8 cellular contexts compared by ENCODE assay signal in genomic region chr3:16885948-16886683, GRCh38. TPM values are rescaled to one million over a fixed set of nuclear protein-coding genes. Genes with fewer than 3 reads are reported as not detected.
DNase-seq lines count a peak whose midpoint lies in the region; ATAC-seq and TF ChIP-seq lines count a peak whose summit lies in the region.

No MANE protein-coding gene starts in this region.

- H3K36me3 ChIP-seq in HUES64 (ENCODE audit: insufficient read depth, low read length) = no peaks in the 10 kb centered on the region
- no peaks in the 10 kb centered on the region for H3K36me3 ChIP-seq in upper lobe of right lung

- H3K27me3 ChIP-seq in HUES64 (ENCODE audit: insufficient read depth, low read length) (peaks cover 51% of the 10 kb centered on the region), upper lobe of right lung (no peaks in the 10 kb centered on the region)

- no peak overlapping the region for H3K9ac ChIP-seq in HUES64 (ENCODE audit: low read depth, low read length)

- H3K4me3 ChIP-seq in AG09309 (ENCODE audit: control insufficient read depth, low read depth, low read length) (peak overlapping the region; percentile 87), HUES64 (ENCODE audit: low read length) (peak overlapping the region; percentile 58), upper lobe of right lung (peak overlapping the region; percentile 87)

- no peak overlapping the region for H3K27ac ChIP-seq in HUES64 (ENCODE audit: low read depth, low read length)
- peak overlapping the region; percentile 85 for H3K27ac ChIP-seq in upper lobe of right lung

- ATAC-seq in upper lobe of right lung (no peak), HG02870 (IDR thresholded peaks at IDR 0.05; ENCODE audit: unreplicated experiment) (no peak)

- TF ChIP-seq CTCF in AG09309 (IDR thresholded peaks at IDR 0.05; ENCODE audit: control insufficient read depth, insufficient read depth, low read depth, low read length, missing control alignments) = no peak
- no peak for TF ChIP-seq CTCF in upper lobe of right lung (IDR thresholded peaks at IDR 0.05)

- DNase-seq in AG09309 (ENCODE audit: low read depth) = no peak
- peak; percentile 42 for DNase-seq in astrocyte of the hippocampus (ENCODE audit: low read depth, low spot score)
- DNase-seq in medulla oblongata (ENCODE audit: extremely low spot score) = peak; percentile 35
- DNase-seq in upper lobe of right lung = no peak
- DNase-seq in islet precursor cell = no peak
- no peak for DNase-seq in NCI-H446 (lab: John Stamatoyannopoulos, UW)

- peaks cover 51% of the 10 kb centered on the region for H3K4me1 ChIP-seq in HUES64 (ENCODE audit: insufficient read depth, low read length)
- peaks cover 9% of the 10 kb centered on the region for H3K4me1 ChIP-seq in upper lobe of right lung

- intact Hi-C loops in upper lobe of right lung (cut with DNase I) = no loop called here

- 77% methylated on average over 11 of the region's 11 CpGs for WGBS in HUES64

- H3K9me3 ChIP-seq in HUES64 (ENCODE audit: insufficient read depth, low read depth, low read length) (no peaks in the 10 kb centered on the region), upper lobe of right lung (no peaks in the 10 kb centered on the region)

RNA-seq across cellular contexts. Expression of gene PLCL2, which starts 1.4 kb away (rescaled TPM):
- 9.4 TPM for polyA plus RNA-seq in HUES64 (2013, experiment 1 of 2)
- polyA plus RNA-seq in HUES64 (2013, experiment 2 of 2) = 8.6 TPM
- 9.1 TPM for total RNA-seq in upper lobe of right lung

Comparison
In these comparisons a context has a peak if more than half of its experiments do, and no peak if none do; other contexts are left out.
1. DNase-seq: peak in astrocyte of the hippocampus (single experiment) and medulla oblongata (single experiment); none in AG09309 (single experiment), upper lobe of right lung (single experiment), islet precursor cell (single experiment) and NCI-H446 (0 of 2).
2. Peak in every context shown above with its lines, with median percentiles within 50 percentile points of each other: H3K4me3 ChIP-seq.